In genomic region chr4:142312391-142312790, GRCh38 we compare ENCODE assay signal across 20 cellular contexts.
"Had no signal": no experiment of that assay in that cellular context is flagged by ENCODE, and none has a peak within 500 bp of the region (broad histone marks: within the 10 kb centered on the region; RNA-seq: fewer than 3 reads in every experiment).

No MANE protein-coding gene starts in this region.

- H3K27me3 Mint-ChIP-seq: activated CD8-positive, alpha-beta memory T cell treated with anti-CD3 and anti-CD28 coated beads, Interleukin-2, amount 10 ng/mL, durations not matched to agents 7 days and 5 days; memory B cell had no signal

- H3K4me3 Mint-ChIP-seq: activated CD8-positive, alpha-beta memory T cell treated with anti-CD3 and anti-CD28 coated beads, Interleukin-2, amount 10 ng/mL, durations not matched to agents 7 days and 5 days; brain; immature natural killer cell; memory B cell; neural crest cell had no signal

- H3K9me3 Mint-ChIP-seq: brain, immature natural killer cell, neural crest cell had no signal

- DNase-seq: activated CD4-positive, alpha-beta T cell treated with anti-CD3 and anti-CD28 coated beads, Interleukin-2, amount 50 U/mL, for 4 hours; activated CD8-positive, alpha-beta memory T cell treated with anti-CD3 and anti-CD28 coated beads, Interleukin-2, amount 10 ng/mL, durations not matched to agents 7 days and 5 days; activated effector memory CD4-positive, alpha-beta T cell treated with anti-CD3 and anti-CD28 coated beads, Interleukin-2, amount 50 U/mL, for 16 hours; activated T-cell treated with anti-CD3 and anti-CD28 coated beads, Interleukin-2, amount 50 U/mL, for 1 hour; caudate nucleus; erythroblast; immature natural killer cell; kidney glomerular epithelial cell; stimulated activated CD4-positive, alpha-beta T cell treated with anti-CD3 and anti-CD28 coated beads, Interleukin-2, amount 100 ng/mL, for 24 hours; stimulated activated naive CD4-positive, alpha-beta T cell treated with Interleukin-2 at 50 U/mL for 16 hours; thyroid gland had no signal

- ATAC-seq: activated CD4-positive, CD25-positive, alpha-beta regulatory T cell treated with anti-CD3 and anti-CD28 coated beads, Interleukin-2, amount 50 U/mL, for 24 hours; activated CD8-positive, alpha-beta memory T cell treated with anti-CD3 and anti-CD28 coated beads, Interleukin-2, amount 10 ng/mL, durations not matched to agents 7 days and 5 days; gastroesophageal sphincter had no signal

- H3K36me3 Mint-ChIP-seq: brain, memory B cell had no signal

- H3K4me1 ChIP-seq: gastroesophageal sphincter, prostate gland, thyroid gland had no signal

- H3K27ac Mint-ChIP-seq: activated CD8-positive, alpha-beta memory T cell treated with anti-CD3 and anti-CD28 coated beads, Interleukin-2, amount 10 ng/mL, durations not matched to agents 7 days and 5 days; immature natural killer cell; memory B cell had no signal

- H3K4me1 Mint-ChIP-seq: memory B cell had no signal

- FAIRE-seq: colon, endometrium had no signal

- H3K27me3 ChIP-seq: gastroesophageal sphincter, right atrium auricular region, thyroid gland had no signal

- H3K36me3 ChIP-seq: prostate gland, right atrium auricular region, thyroid gland had no signal

- H3K27ac ChIP-seq: gastroesophageal sphincter, prostate gland, right atrium auricular region, thyroid gland had no signal

- H3K4me3 ChIP-seq: gastroesophageal sphincter, prostate gland, right atrium auricular region, thyroid gland had no signal

- H3K9me3 ChIP-seq: gastroesophageal sphincter, prostate gland, right atrium auricular region, thyroid gland had no signal
